1 cellular context compared by ENCODE assay signal in the genomic region with DNA sequence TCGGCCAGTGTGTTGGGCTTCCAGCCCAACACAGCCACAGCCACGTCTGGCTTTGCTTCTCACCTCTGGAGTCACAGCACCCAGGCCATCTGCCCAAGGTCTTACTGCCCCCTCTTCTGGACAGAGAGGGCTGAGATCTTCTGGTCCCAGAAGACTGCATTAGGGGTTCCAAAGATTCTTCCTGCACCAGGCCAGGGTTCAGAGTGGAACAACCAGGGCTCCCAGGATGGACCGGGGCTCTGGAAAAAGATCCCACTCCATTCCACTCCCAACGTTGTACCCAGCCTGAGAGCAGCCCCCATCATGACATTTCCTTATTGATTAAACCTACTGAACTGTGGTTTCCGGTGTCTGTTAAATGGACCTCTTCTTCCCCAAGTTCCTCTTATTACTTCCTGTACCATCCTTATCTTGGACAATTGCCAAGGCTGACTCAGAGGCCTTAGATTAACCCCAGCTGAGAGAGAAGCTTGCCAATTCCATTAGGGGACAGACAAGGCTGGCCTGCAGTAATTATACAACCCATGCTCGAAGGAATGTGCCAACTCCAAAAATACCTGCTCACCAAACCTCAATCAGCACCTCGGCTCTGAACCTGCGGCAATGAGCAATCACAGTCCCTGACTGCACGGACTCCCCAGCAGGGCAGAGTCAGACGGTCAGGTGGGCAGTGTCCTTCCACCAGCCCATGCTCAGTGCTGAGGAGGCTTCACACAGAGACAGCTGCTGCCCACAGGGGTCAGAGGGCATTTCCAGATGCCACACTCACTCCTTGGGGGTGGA.
A peak's percentile ranks its signal among the peaks of the same experiment; 100 is the strongest.
TF ChIP-seq lines count a peak whose summit lies in the region.

No MANE protein-coding gene starts in this region.

TF ChIP-seq in K562, 482 proteins besides CTCF, POLR2A, EP300 and RAD21 (continued from another document and continues in another):
- TF ChIP-seq, protein P1, sequence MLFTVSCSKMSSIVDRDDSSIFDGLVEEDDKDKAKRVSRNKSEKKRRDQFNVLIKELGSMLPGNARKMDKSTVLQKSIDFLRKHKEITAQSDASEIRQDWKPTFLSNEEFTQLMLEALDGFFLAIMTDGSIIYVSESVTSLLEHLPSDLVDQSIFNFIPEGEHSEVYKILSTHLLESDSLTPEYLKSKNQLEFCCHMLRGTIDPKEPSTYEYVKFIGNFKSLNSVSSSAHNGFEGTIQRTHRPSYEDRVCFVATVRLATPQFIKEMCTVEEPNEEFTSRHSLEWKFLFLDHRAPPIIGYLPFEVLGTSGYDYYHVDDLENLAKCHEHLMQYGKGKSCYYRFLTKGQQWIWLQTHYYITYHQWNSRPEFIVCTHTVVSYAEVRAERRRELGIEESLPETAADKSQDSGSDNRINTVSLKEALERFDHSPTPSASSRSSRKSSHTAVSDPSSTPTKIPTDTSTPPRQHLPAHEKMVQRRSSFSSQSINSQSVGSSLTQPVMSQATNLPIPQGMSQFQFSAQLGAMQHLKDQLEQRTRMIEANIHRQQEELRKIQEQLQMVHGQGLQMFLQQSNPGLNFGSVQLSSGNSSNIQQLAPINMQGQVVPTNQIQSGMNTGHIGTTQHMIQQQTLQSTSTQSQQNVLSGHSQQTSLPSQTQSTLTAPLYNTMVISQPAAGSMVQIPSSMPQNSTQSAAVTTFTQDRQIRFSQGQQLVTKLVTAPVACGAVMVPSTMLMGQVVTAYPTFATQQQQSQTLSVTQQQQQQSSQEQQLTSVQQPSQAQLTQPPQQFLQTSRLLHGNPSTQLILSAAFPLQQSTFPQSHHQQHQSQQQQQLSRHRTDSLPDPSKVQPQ (CRISPR knock-in tag; IDR thresholded peaks at IDR 0.05; ENCODE audit: borderline replicate concordance), result no peak
- no peak for TF ChIP-seq FOXJ3 (CRISPR knock-in tag; IDR thresholded peaks at IDR 0.05)
- no peak for TF ChIP-seq TFAM (CRISPR knock-in tag; conservative IDR thresholded peaks at IDR 0.05)
- TF ChIP-seq, protein P2, sequence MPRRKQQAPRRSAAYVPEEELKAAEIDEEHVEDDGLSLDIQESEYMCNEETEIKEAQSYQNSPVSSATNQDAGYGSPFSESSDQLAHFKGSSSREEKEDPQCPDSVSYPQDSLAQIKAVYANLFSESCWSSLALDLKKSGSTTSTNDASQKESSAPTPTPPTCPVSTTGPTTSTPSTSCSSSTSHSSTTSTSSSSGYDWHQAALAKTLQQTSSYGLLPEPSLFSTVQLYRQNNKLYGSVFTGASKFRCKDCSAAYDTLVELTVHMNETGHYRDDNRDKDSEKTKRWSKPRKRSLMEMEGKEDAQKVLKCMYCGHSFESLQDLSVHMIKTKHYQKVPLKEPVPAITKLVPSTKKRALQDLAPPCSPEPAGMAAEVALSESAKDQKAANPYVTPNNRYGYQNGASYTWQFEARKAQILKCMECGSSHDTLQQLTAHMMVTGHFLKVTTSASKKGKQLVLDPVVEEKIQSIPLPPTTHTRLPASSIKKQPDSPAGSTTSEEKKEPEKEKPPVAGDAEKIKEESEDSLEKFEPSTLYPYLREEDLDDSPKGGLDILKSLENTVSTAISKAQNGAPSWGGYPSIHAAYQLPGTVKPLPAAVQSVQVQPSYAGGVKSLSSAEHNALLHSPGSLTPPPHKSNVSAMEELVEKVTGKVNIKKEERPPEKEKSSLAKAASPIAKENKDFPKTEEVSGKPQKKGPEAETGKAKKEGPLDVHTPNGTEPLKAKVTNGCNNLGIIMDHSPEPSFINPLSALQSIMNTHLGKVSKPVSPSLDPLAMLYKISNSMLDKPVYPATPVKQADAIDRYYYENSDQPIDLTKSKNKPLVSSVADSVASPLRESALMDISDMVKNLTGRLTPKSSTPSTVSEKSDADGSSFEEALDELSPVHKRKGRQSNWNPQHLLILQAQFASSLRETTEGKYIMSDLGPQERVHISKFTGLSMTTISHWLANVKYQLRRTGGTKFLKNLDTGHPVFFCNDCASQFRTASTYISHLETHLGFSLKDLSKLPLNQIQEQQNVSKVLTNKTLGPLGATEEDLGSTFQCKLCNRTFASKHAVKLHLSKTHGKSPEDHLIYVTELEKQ (CRISPR knock-in tag; IDR thresholded peaks at IDR 0.05), result no peak
- TF ChIP-seq, protein P3, sequence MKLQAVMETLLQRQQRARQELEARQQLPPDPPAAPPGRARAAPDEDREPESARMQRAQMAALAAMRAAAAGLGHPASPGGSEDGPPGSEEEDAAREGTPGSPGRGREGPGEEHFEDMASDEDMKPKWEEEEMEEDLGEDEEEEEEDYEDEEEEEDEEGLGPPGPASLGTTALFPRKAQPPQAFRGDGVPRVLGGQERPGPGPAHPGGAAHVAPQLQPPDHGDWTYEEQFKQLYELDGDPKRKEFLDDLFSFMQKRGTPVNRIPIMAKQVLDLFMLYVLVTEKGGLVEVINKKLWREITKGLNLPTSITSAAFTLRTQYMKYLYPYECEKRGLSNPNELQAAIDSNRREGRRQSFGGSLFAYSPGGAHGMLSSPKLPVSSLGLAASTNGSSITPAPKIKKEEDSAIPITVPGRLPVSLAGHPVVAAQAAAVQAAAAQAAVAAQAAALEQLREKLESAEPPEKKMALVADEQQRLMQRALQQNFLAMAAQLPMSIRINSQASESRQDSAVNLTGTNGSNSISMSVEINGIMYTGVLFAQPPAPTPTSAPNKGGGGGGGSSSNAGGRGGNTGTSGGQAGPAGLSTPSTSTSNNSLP (IDR thresholded peaks at IDR 0.05; ENCODE audit: borderline replicate concordance, low read depth, low read length), result 0 out of 2 replicates have a peak, but pooled peaks have one; percentile 56
- no peak for TF ChIP-seq ZNF644 (tag; IDR thresholded peaks at IDR 0.05; ENCODE audit: low read depth)
- no peak for TF ChIP-seq MYC (IDR thresholded peaks at IDR 0.05; ENCODE audit: low read depth, low read length)
- TF ChIP-seq MYC (CRISPR knock-in tag; IDR thresholded peaks at IDR 0.05; ENCODE audit: borderline replicate concordance, low read depth), result peak; percentile 24; the same call in 1 of the 2 replicates
- TF ChIP-seq, protein P4, sequence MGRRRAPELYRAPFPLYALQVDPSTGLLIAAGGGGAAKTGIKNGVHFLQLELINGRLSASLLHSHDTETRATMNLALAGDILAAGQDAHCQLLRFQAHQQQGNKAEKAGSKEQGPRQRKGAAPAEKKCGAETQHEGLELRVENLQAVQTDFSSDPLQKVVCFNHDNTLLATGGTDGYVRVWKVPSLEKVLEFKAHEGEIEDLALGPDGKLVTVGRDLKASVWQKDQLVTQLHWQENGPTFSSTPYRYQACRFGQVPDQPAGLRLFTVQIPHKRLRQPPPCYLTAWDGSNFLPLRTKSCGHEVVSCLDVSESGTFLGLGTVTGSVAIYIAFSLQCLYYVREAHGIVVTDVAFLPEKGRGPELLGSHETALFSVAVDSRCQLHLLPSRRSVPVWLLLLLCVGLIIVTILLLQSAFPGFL (CRISPR knock-in tag; IDR thresholded peaks at IDR 0.05), result no peak
- no peak for TF ChIP-seq ZNF134 (CRISPR knock-in tag; conservative IDR thresholded peaks at IDR 0.05)
- peak; percentile 82 for TF ChIP-seq ZNF766 (CRISPR knock-in tag; conservative IDR thresholded peaks at IDR 0.05)
- peak; percentile 82 for TF ChIP-seq JUN (IDR thresholded peaks at IDR 0.05; ENCODE audit: borderline replicate concordance, low read depth, low read length)
- TF ChIP-seq JUN (CRISPR knock-in tag; IDR thresholded peaks at IDR 0.05; ENCODE audit: borderline replicate concordance), result no peak
- TF ChIP-seq ATF7 (IDR thresholded peaks at IDR 0.05), result peak; percentile 87
- peak; percentile 71 for TF ChIP-seq NCOA1 (IDR thresholded peaks at IDR 0.05; ENCODE audit: low read depth)
- TF ChIP-seq, protein P5, sequence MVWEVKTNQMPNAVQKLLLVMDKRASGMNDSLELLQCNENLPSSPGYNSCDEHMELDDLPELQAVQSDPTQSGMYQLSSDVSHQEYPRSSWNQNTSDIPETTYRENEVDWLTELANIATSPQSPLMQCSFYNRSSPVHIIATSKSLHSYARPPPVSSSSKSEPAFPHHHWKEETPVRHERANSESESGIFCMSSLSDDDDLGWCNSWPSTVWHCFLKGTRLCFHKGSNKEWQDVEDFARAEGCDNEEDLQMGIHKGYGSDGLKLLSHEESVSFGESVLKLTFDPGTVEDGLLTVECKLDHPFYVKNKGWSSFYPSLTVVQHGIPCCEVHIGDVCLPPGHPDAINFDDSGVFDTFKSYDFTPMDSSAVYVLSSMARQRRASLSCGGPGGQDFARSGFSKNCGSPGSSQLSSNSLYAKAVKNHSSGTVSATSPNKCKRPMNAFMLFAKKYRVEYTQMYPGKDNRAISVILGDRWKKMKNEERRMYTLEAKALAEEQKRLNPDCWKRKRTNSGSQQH (CRISPR knock-in tag; IDR thresholded peaks at IDR 0.05), result no peak
- TF ChIP-seq KLF16 (IDR thresholded peaks at IDR 0.05), result 0 out of 2 replicates have a peak, but pooled peaks have one; percentile 60
- TF ChIP-seq SMARCA4 (IDR thresholded peaks at IDR 0.05), result peak; percentile 92
- peak in 1 of 2 experiments; percentile 28; a peak in 1 of 4 replicates for TF ChIP-seq ARNT (IDR thresholded peaks at IDR 0.05)
- TF ChIP-seq GABPA (tag; conservative IDR thresholded peaks at IDR 0.05; ENCODE audit: low read depth), result peak; percentile 93
- TF ChIP-seq MEF2D (tag; conservative IDR thresholded peaks at IDR 0.05; ENCODE audit: low read depth), result no peak
- no peak for TF ChIP-seq SP1 (CRISPR knock-in tag; IDR thresholded peaks at IDR 0.05)
- TF ChIP-seq ZNF354B (CRISPR knock-in tag; IDR thresholded peaks at IDR 0.05), result 0 out of 2 replicates have a peak, but pooled peaks have one; percentile 36
- TF ChIP-seq, protein P6, sequence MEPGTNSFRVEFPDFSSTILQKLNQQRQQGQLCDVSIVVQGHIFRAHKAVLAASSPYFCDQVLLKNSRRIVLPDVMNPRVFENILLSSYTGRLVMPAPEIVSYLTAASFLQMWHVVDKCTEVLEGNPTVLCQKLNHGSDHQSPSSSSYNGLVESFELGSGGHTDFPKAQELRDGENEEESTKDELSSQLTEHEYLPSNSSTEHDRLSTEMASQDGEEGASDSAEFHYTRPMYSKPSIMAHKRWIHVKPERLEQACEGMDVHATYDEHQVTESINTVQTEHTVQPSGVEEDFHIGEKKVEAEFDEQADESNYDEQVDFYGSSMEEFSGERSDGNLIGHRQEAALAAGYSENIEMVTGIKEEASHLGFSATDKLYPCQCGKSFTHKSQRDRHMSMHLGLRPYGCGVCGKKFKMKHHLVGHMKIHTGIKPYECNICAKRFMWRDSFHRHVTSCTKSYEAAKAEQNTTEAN (CRISPR knock-in tag; IDR thresholded peaks at IDR 0.05), result no peak
- TF ChIP-seq, protein P7, sequence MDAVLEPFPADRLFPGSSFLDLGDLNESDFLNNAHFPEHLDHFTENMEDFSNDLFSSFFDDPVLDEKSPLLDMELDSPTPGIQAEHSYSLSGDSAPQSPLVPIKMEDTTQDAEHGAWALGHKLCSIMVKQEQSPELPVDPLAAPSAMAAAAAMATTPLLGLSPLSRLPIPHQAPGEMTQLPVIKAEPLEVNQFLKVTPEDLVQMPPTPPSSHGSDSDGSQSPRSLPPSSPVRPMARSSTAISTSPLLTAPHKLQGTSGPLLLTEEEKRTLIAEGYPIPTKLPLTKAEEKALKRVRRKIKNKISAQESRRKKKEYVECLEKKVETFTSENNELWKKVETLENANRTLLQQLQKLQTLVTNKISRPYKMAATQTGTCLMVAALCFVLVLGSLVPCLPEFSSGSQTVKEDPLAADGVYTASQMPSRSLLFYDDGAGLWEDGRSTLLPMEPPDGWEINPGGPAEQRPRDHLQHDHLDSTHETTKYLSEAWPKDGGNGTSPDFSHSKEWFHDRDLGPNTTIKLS (IDR thresholded peaks at IDR 0.05; ENCODE audit: borderline replicate concordance, low read depth), result 0 out of 2 replicates have a peak, but pooled peaks have one; percentile 38
- TF ChIP-seq TARDBP (IDR thresholded peaks at IDR 0.05), result peak; percentile 28; the same call in 1 of the 2 replicates
- no peak for TF ChIP-seq TAL1 (IDR thresholded peaks at IDR 0.05)
- no peak for TF ChIP-seq ZBTB8A (IDR thresholded peaks at IDR 0.05; ENCODE audit: partially characterized antibody)
- no peak for TF ChIP-seq ZFP1 (CRISPR knock-in tag; IDR thresholded peaks at IDR 0.05)
- no peak for TF ChIP-seq ZNF184 (CRISPR knock-in tag; IDR thresholded peaks at IDR 0.05)
